28 cellular contexts compared by ENCODE assay signal in genomic region chr6:79894939-79895338, GRCh38. TPM values are rescaled to one million over a fixed set of nuclear protein-coding genes. Genes with fewer than 3 reads are reported as not detected.
DNase-seq lines count a peak whose midpoint lies in the region; ATAC-seq, FAIRE-seq and TF ChIP-seq lines count a peak whose summit lies in the region.
"Had no signal": no experiment of that assay in that cellular context is flagged by ENCODE, and none has a peak within 500 bp of the region (broad histone marks: within the 10 kb centered on the region; RNA-seq: fewer than 3 reads in every experiment).

No MANE protein-coding gene starts in this region.

- DNase-seq in MCF 10A (ENCODE audit: unreplicated experiment), result peak; percentile 75
- no peak for DNase-seq in breast epithelium (ENCODE audit: low spot score in 2 of 2)
- DNase-seq in bronchial epithelial cell (ENCODE audit: low read depth), result peak; percentile 70
- peak; percentile 12 for DNase-seq in fibroblast of villous mesenchyme (ENCODE audit: low read depth)
- DNase-seq in epidermal melanocyte (ENCODE audit: insufficient read length, low spot score), result no peak
- no peak for DNase-seq in stimulated activated naive B cell treated with anti-CD40 and anti-IgM and Interleukin-4, amounts not matched to agents 10 μg/mL and 1 μg/mL and 100 μg/mL, for 72 hours
- no peak for DNase-seq in DMS79 treated with DMSO at 0.1 percent for 48 hours (lab: John Stamatoyannopoulos, UW)
- no peak for DNase-seq in T-helper 2 cell treated with Interferon-gamma antibody and Interleukin-4, amounts not matched to agents 5 μg/mL and 100 μg/mL, for 36 hours (ENCODE audit: low spot score)
- DNase-seq: activated CD4-positive, alpha-beta memory T cell treated with anti-CD3 and anti-CD28 coated beads for 36 hours; cerebellar nuclear complex; erythroblast; H7; NCI-H187; NCI-H345; NCI-H82; SHP77; sigmoid colon; stomach; SW 1271; transverse colon had no signal

- TF ChIP-seq CTCF in MCF 10A (IDR thresholded peaks at IDR 0.05; ENCODE audit: unreplicated experiment) (no peak), breast epithelium (IDR thresholded peaks at IDR 0.05) (no peak), bronchial epithelial cell (IDR thresholded peaks at IDR 0.05; ENCODE audit: insufficient read depth, low read length, severe bottlenecking) (no peak), fibroblast of villous mesenchyme (IDR thresholded peaks at IDR 0.05; ENCODE audit: insufficient read depth, low read depth, low read length) (no peak)

- H3K9me3 ChIP-seq in breast epithelium, result peaks cover 4 to 7% of the 10 kb centered on the region in 2 donors
- H3K9me3 ChIP-seq: ascending aorta, transverse colon had no signal

- no peak for TF ChIP-seq POLR2A in breast epithelium (IDR thresholded peaks at IDR 0.05)

- POLR2A ChIA-PET in MCF 10A (lab: Yijun Ruan, JAX), result interaction anchor here (0.6 to 1.6 kb wide), 3 partner anchors 13 to 52 kb away, joined by 3 to 4 read pairs (median 4); partner anchors contain the start of gene ELOVL4

- H3K36me3 ChIP-seq in breast epithelium (no peaks in the 10 kb centered on the region), bronchial epithelial cell (ENCODE audit: control insufficient read depth, insufficient read depth, low read length) (no peaks in the 10 kb centered on the region)
- H3K36me3 ChIP-seq: ascending aorta, sigmoid colon, stomach, transverse colon had no signal

- no peak for ATAC-seq in stimulated activated naive B cell treated with anti-CD40 and anti-IgM and Interleukin-4, amounts not matched to agents 10 μg/mL and 1 μg/mL and 100 μg/mL, for 72 hours (replicated peaks)

- H3K9me3 Mint-ChIP-seq in MCF 10A (ENCODE audit: unreplicated experiment), result peaks cover 8% of the 10 kb centered on the region
- peaks cover 5 to 7% of the 10 kb centered on the region in 2 donors for H3K9me3 Mint-ChIP-seq in stimulated activated naive B cell treated with anti-CD40 and anti-IgM and Interleukin-4, amounts not matched to agents 10 μg/mL and 1 μg/mL and 100 μg/mL, for 72 hours
- no peaks in the 10 kb centered on the region for H3K9me3 Mint-ChIP-seq in T-helper 2 cell treated with Interferon-gamma antibody and Interleukin-4, amounts not matched to agents 5 μg/mL and 100 μg/mL, for 36 hours

- H3K36me3 Mint-ChIP-seq in MCF 10A (ENCODE audit: insufficient read depth, unreplicated experiment), result no peaks in the 10 kb centered on the region
- no peaks in the 10 kb centered on the region for H3K36me3 Mint-ChIP-seq in stimulated activated naive B cell treated with anti-CD40 and anti-IgM and Interleukin-4, amounts not matched to agents 10 μg/mL and 1 μg/mL and 100 μg/mL, for 72 hours
- no peaks in the 10 kb centered on the region for H3K36me3 Mint-ChIP-seq in T-helper 2 cell treated with Interferon-gamma antibody and Interleukin-4, amounts not matched to agents 5 μg/mL and 100 μg/mL, for 36 hours (ENCODE audit: low read depth)
- H3K36me3 Mint-ChIP-seq: activated CD4-positive, alpha-beta memory T cell treated with anti-CD3 and anti-CD28 coated beads for 36 hours had no signal

- no peak overlapping the region for H3K4me3 Mint-ChIP-seq in MCF 10A (ENCODE audit: unreplicated experiment)
- H3K4me3 Mint-ChIP-seq in stimulated activated naive B cell treated with anti-CD40 and anti-IgM and Interleukin-4, amounts not matched to agents 10 μg/mL and 1 μg/mL and 100 μg/mL, for 72 hours, result no peak overlapping the region
- no peak overlapping the region for H3K4me3 Mint-ChIP-seq in T-helper 2 cell treated with Interferon-gamma antibody and Interleukin-4, amounts not matched to agents 5 μg/mL and 100 μg/mL, for 36 hours
- H3K4me3 Mint-ChIP-seq: activated CD4-positive, alpha-beta memory T cell treated with anti-CD3 and anti-CD28 coated beads for 36 hours; activated naive CD8-positive, alpha-beta T cell; B cell; neural crest cell had no signal

- H3K4me3 ChIP-seq in breast epithelium, result no peak overlapping the region
- no peak overlapping the region for H3K4me3 ChIP-seq in bronchial epithelial cell (ENCODE audit: low read depth, low read length)
- no peak overlapping the region for H3K4me3 ChIP-seq in fibroblast of villous mesenchyme (ENCODE audit: low read depth, low read length)
- H3K4me3 ChIP-seq: ascending aorta, sigmoid colon, stomach, transverse colon had no signal

- no peak overlapping the region for H3K27ac ChIP-seq in breast epithelium
- H3K27ac ChIP-seq: ascending aorta, KMS-11, sigmoid colon, stomach, transverse colon had no signal

- BruUV-seq in MCF 10A (replicated peaks; lab: Mats Ljungman, UMichigan), result no TSS peak

- no peaks in the 10 kb centered on the region for H3K27me3 Mint-ChIP-seq in MCF 10A (ENCODE audit: insufficient read depth, unreplicated experiment)
- H3K27me3 Mint-ChIP-seq in stimulated activated naive B cell treated with anti-CD40 and anti-IgM and Interleukin-4, amounts not matched to agents 10 μg/mL and 1 μg/mL and 100 μg/mL, for 72 hours, result peaks cover 0 to 6% of the 10 kb centered on the region in 2 donors
- H3K27me3 Mint-ChIP-seq in T-helper 2 cell treated with Interferon-gamma antibody and Interleukin-4, amounts not matched to agents 5 μg/mL and 100 μg/mL, for 36 hours (ENCODE audit: low read depth), result peaks cover 2% of the 10 kb centered on the region
- H3K27me3 Mint-ChIP-seq: progenitor cell of endocrine pancreas had no signal

- H3K4me1 ChIP-seq in breast epithelium, result no peaks in the 10 kb centered on the region
- H3K4me1 ChIP-seq: ascending aorta, sigmoid colon, stomach, transverse colon had no signal

- intact Hi-C loops in MCF 10A (cut with micrococcal nuclease), result no loop called here
- intact Hi-C loops in breast epithelium (cut with DNase I; ENCODE audit: low total_unique reads), result no loop called here

- no peaks in the 10 kb centered on the region for H3K27me3 ChIP-seq in breast epithelium
- H3K27me3 ChIP-seq in bronchial epithelial cell (ENCODE audit: control insufficient read depth, insufficient read depth, low read length), result no peaks in the 10 kb centered on the region
- H3K27me3 ChIP-seq: ascending aorta, sigmoid colon, stomach, transverse colon had no signal

- peak overlapping the region; percentile 80 for H3K27ac Mint-ChIP-seq in MCF 10A (ENCODE audit: low read depth, unreplicated experiment)
- H3K27ac Mint-ChIP-seq in stimulated activated naive B cell treated with anti-CD40 and anti-IgM and Interleukin-4, amounts not matched to agents 10 μg/mL and 1 μg/mL and 100 μg/mL, for 72 hours, result no peak overlapping the region
- H3K27ac Mint-ChIP-seq in T-helper 2 cell treated with Interferon-gamma antibody and Interleukin-4, amounts not matched to agents 5 μg/mL and 100 μg/mL, for 36 hours, result no peak overlapping the region
- H3K27ac Mint-ChIP-seq: activated CD4-positive, alpha-beta memory T cell treated with anti-CD3 and anti-CD28 coated beads for 36 hours; B cell; progenitor cell of endocrine pancreas had no signal

- CTCF ChIA-PET in MCF 10A (lab: Yijun Ruan, JAX), result interaction anchor here (0.7 to 1.6 kb wide), 2 partner anchors 16 to 276 kb away, joined by 3 to 4 read pairs; no protein-coding TSS in a partner anchor

- FAIRE-seq in bronchial epithelial cell (lab: Jason Lieb, UNC), result no peak
- FAIRE-seq: GM12892 had no signal

- peaks cover 23% of the 10 kb centered on the region for H3K4me1 Mint-ChIP-seq in MCF 10A (ENCODE audit: insufficient read depth, unreplicated experiment)
- H3K4me1 Mint-ChIP-seq in stimulated activated naive B cell treated with anti-CD40 and anti-IgM and Interleukin-4, amounts not matched to agents 10 μg/mL and 1 μg/mL and 100 μg/mL, for 72 hours, result no peaks in the 10 kb centered on the region
- H3K4me1 Mint-ChIP-seq in T-helper 2 cell treated with Interferon-gamma antibody and Interleukin-4, amounts not matched to agents 5 μg/mL and 100 μg/mL, for 36 hours (ENCODE audit: low read depth), result no peaks in the 10 kb centered on the region
- H3K4me1 Mint-ChIP-seq: B cell, neural crest cell had no signal

RNA-seq across cellular contexts. Expression of gene ELOVL4, which starts 52.4 kb away (rescaled TPM):
- total RNA-seq in MCF 10A (2022) (6.2 and 9.6 TPM in 2 replicates), breast epithelium (1 to 10 TPM in 2 of 3 donors, under 1 TPM in 1; 0.64 to 1.9 (median 1.3) TPM), bronchial epithelial cell (6.1 and 15.0 TPM in 2 replicates), fibroblast of villous mesenchyme (5.2 and 9.1 TPM in 2 replicates)
- total RNA-seq: OCI-LY7 had no signal

Comparison
In these comparisons a context has a peak if more than half of its experiments do, and no peak if none do; other contexts are left out.
1. DNase-seq: peak in MCF 10A (single experiment), bronchial epithelial cell (single experiment) and fibroblast of villous mesenchyme (single experiment); none in breast epithelium (0 of 2), epidermal melanocyte (single experiment), stimulated activated naive B cell treated with anti-CD40 and anti-IgM and Interleukin-4, amounts not matched to agents 10 μg/mL and 1 μg/mL and 100 μg/mL, for 72 hours (single experiment), DMS79 treated with DMSO at 0.1 percent for 48 hours (single experiment) and T-helper 2 cell treated with Interferon-gamma antibody and Interleukin-4, amounts not matched to agents 5 μg/mL and 100 μg/mL, for 36 hours (single experiment).